In the genomic region with DNA sequence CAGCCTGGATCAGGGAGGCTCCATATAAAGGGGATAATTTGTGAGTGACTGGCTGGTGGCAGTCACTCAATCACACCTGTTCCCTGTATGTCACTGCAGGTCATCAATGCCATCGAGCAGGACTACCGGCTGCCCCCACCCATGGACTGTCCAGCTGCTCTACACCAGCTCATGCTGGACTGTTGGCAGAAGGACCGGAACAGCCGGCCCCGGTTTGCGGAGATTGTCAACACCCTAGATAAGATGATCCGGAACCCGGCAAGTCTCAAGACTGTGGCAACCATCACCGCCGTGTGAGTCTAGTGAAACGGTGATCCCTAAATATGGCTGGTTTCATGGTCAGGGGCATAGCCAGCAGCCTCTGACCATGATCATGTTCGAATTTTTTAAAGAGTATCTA, we compare ENCODE assay signal across 23 cellular contexts.
"Had no signal": no experiment of that assay in that cellular context is flagged by ENCODE, and none has a peak within 500 bp of the region (broad histone marks: within the 10 kb centered on the region; RNA-seq: fewer than 3 reads in every experiment).

No MANE protein-coding gene starts in this region.

- H3K4me3 ChIP-seq: colonic mucosa, coronary artery, dorsolateral prefrontal cortex, esophagus muscularis mucosa, esophagus squamous epithelium, gastroesophageal sphincter, heart left ventricle had no signal

- H3K36me3 ChIP-seq: colonic mucosa, esophagus muscularis mucosa, esophagus squamous epithelium, gastroesophageal sphincter, heart left ventricle had no signal

- ATAC-seq: effector memory CD8-positive, alpha-beta T cell; esophagus mucosa; foreskin keratinocyte; gastroesophageal sphincter had no signal

- H3K27me3 Mint-ChIP-seq: dendritic cell treated with granulocyte-macrophage colony-stimulating factor and Interleukin-4, amounts not matched to agents 40 ng/mL and 50 ng/mL, for 4 days; effector memory CD8-positive, alpha-beta T cell had no signal

- H3K27me3 ChIP-seq: colonic mucosa, dorsolateral prefrontal cortex, esophagus muscularis mucosa, esophagus squamous epithelium, foreskin keratinocyte, gastroesophageal sphincter, heart left ventricle had no signal

- H3K4me1 ChIP-seq: colonic mucosa, esophagus muscularis mucosa, esophagus squamous epithelium, foreskin keratinocyte, gastroesophageal sphincter, heart left ventricle had no signal

- H3K9me3 Mint-ChIP-seq: dendritic cell treated with granulocyte-macrophage colony-stimulating factor and Interleukin-4, amounts not matched to agents 40 ng/mL and 50 ng/mL, for 4 days; effector memory CD8-positive, alpha-beta T cell; endodermal cell had no signal

- DNase-seq: colonic mucosa; cortex of kidney; dermis blood vessel endothelial cell; dorsolateral prefrontal cortex; effector CD4-positive, alpha-beta T cell; effector CD8-positive, alpha-beta T cell; effector memory CD4-positive, alpha-beta T cell; effector memory CD8-positive, alpha-beta T cell; endodermal cell; erythroblast; esophagus squamous epithelium; foreskin fibroblast; foreskin keratinocyte; foreskin melanocyte; glutamatergic neuron; head of caudate nucleus; heart left ventricle had no signal

- H3K27ac ChIP-seq: colonic mucosa, coronary artery, dorsolateral prefrontal cortex, epithelial cell of prostate, esophagus muscularis mucosa, esophagus squamous epithelium, foreskin keratinocyte, gastroesophageal sphincter, heart left ventricle had no signal

- H3K4me3 Mint-ChIP-seq: dendritic cell treated with granulocyte-macrophage colony-stimulating factor and Interleukin-4, amounts not matched to agents 40 ng/mL and 50 ng/mL, for 4 days; effector memory CD8-positive, alpha-beta T cell; endodermal cell had no signal

- H3K27ac Mint-ChIP-seq: dendritic cell treated with granulocyte-macrophage colony-stimulating factor and Interleukin-4, amounts not matched to agents 40 ng/mL and 50 ng/mL, for 4 days; effector memory CD8-positive, alpha-beta T cell; endodermal cell had no signal

- H3K9me3 ChIP-seq: colonic mucosa, esophagus muscularis mucosa, esophagus squamous epithelium, gastroesophageal sphincter, heart left ventricle had no signal
